In the genomic region with DNA sequence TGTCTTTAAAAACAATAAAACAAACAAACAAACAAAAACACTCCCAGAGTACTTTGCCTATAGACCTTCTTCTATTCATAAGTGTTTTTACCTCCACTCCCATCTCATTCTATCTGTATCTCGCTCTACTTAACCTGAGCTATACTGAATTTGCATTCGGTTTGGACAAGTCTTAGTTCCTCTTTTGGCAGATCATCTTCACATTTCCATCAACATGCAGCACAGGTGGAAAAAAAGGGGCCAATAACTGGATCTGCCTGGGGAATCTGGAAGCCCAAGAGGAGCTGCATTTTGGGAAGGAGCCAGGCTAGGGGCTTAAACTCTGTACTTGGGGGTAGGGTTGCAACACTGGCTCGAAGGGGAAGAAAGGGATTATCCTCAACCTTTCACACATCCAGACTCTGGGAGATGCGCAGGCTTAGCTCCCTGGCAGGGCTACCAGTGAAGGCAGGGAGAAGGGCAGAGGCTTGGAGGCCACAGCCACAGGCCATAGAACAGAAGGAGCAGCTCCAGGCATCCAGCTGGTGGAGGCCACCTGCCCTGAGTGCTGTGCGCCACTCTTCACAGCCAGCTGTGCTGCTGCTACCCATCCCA, we compare ENCODE assay signal across 19 cellular contexts. TPM values are rescaled to one million over a fixed set of nuclear protein-coding genes. Genes with fewer than 3 reads are reported as not detected.
DNase-seq lines count a peak whose midpoint lies in the region; ATAC-seq lines count a peak whose summit lies in the region.
"Had no signal": no experiment of that assay in that cellular context is flagged by ENCODE, and none has a peak within 500 bp of the region (broad histone marks: within the 10 kb centered on the region; RNA-seq: fewer than 3 reads in every experiment).

No MANE protein-coding gene starts in this region.

- H3K4me3 ChIP-seq in H7 (ENCODE audit: insufficient read depth, low read depth, low read length), result no peak overlapping the region
- no peak overlapping the region for H3K4me3 ChIP-seq in CD4-positive, alpha-beta memory T cell (ENCODE audit: low read length in 2 of 2)
- H3K4me3 ChIP-seq: gastrocnemius medialis, psoas muscle had no signal

- no peaks in the 10 kb centered on the region for H3K27me3 ChIP-seq in H7 (ENCODE audit: control insufficient read depth, insufficient read depth, low read length)
- H3K27me3 ChIP-seq in CD4-positive, alpha-beta memory T cell (ENCODE audit: insufficient read depth, low read length), result no peaks in the 10 kb centered on the region
- H3K27me3 ChIP-seq: gastrocnemius medialis had no signal

- peaks cover 24% of the 10 kb centered on the region for H3K4me1 Mint-ChIP-seq in activated naive CD8-positive, alpha-beta T cell treated with anti-CD3 and anti-CD28 coated beads, Interleukin-2, amount 10 ng/mL, durations not matched to agents 7 days and 5 days
- peaks cover 21% of the 10 kb centered on the region for H3K4me1 Mint-ChIP-seq in activated naive CD8-positive, alpha-beta T cell treated with anti-CD3 and anti-CD28 coated beads for 36 hours
- peaks cover 17 to 29% (median 27%) of the 10 kb centered on the region in 3 donors for H3K4me1 Mint-ChIP-seq in IgD-negative memory B cell
- H3K4me1 Mint-ChIP-seq in CD4-positive, alpha-beta memory T cell, result peaks cover 14 to 32% (median 26%) of the 10 kb centered on the region in 4 donors

- no peaks in the 10 kb centered on the region for H3K36me3 Mint-ChIP-seq in activated naive CD8-positive, alpha-beta T cell treated with anti-CD3 and anti-CD28 coated beads, Interleukin-2, amount 10 ng/mL, durations not matched to agents 7 days and 5 days
- no peaks in the 10 kb centered on the region for H3K36me3 Mint-ChIP-seq in activated naive CD8-positive, alpha-beta T cell treated with anti-CD3 and anti-CD28 coated beads for 36 hours
- H3K36me3 Mint-ChIP-seq in IgD-negative memory B cell, result no peaks in the 10 kb centered on the region
- no peaks in the 10 kb centered on the region for H3K36me3 Mint-ChIP-seq in CD4-positive, alpha-beta memory T cell

- POLR2A ChIA-PET in activated naive CD8-positive, alpha-beta T cell treated with anti-CD3 and anti-CD28 coated beads, Interleukin-2, amount 10 ng/mL, durations not matched to agents 7 days and 5 days (lab: Charles Lee), result interaction anchor here (1.8 kb wide), 1 partner anchor 9 kb away, joined by 6 read pairs; no protein-coding TSS in a partner anchor
- POLR2A ChIA-PET in CD4-positive, alpha-beta memory T cell (lab: Charles Lee; ENCODE audit: partially characterized antibody), result interaction anchor here (1.4 kb wide), 1 partner anchor 92 kb away, joined by 5 read pairs; no protein-coding TSS in a partner anchor

- H3K9me3 Mint-ChIP-seq in activated naive CD8-positive, alpha-beta T cell treated with anti-CD3 and anti-CD28 coated beads, Interleukin-2, amount 10 ng/mL, durations not matched to agents 7 days and 5 days, result no peaks in the 10 kb centered on the region
- H3K9me3 Mint-ChIP-seq in activated naive CD8-positive, alpha-beta T cell treated with anti-CD3 and anti-CD28 coated beads for 36 hours, result no peaks in the 10 kb centered on the region
- no peaks in the 10 kb centered on the region for H3K9me3 Mint-ChIP-seq in IgD-negative memory B cell
- peaks cover 0 to 3% (median 0%) of the 10 kb centered on the region in 8 donors for H3K9me3 Mint-ChIP-seq in CD4-positive, alpha-beta memory T cell
- H3K9me3 Mint-ChIP-seq: activated T-cell treated with anti-CD3 and anti-CD28 coated beads, Interleukin-2, amount 50 U/mL, for 72 hours had no signal

- H3K9me3 ChIP-seq in CD4-positive, alpha-beta memory T cell (ENCODE audit: control insufficient read depth in 1 of 2, low read length in 2 of 2), result no peaks in the 10 kb centered on the region
- H3K9me3 ChIP-seq: gastrocnemius medialis, psoas muscle had no signal

- H3K36me3 ChIP-seq in H7 (replicated peaks; ENCODE audit: control insufficient read depth, insufficient read depth, low read length), result no peaks in the 10 kb centered on the region
- H3K36me3 ChIP-seq in CD4-positive, alpha-beta memory T cell (ENCODE audit: insufficient read depth, low read length), result no peaks in the 10 kb centered on the region
- H3K36me3 ChIP-seq: gastrocnemius medialis had no signal

- H3K4me1 ChIP-seq in CD4-positive, alpha-beta memory T cell (ENCODE audit: insufficient read depth, low read length), result peaks cover 30% of the 10 kb centered on the region

- H3K27ac Mint-ChIP-seq in activated naive CD8-positive, alpha-beta T cell treated with anti-CD3 and anti-CD28 coated beads, Interleukin-2, amount 10 ng/mL, durations not matched to agents 7 days and 5 days, result no peak overlapping the region
- H3K27ac Mint-ChIP-seq in activated naive CD8-positive, alpha-beta T cell treated with anti-CD3 and anti-CD28 coated beads for 36 hours, result no peak overlapping the region
- H3K27ac Mint-ChIP-seq in IgD-negative memory B cell, result peak overlapping the region in 2 of 3 donors; percentile 5 to 25
- H3K27ac Mint-ChIP-seq in CD4-positive, alpha-beta memory T cell, result peak overlapping the region in 1 of 7 donors; percentile 9
- H3K27ac Mint-ChIP-seq: activated CD4-positive, alpha-beta T cell treated with anti-CD3 and anti-CD28 coated beads for 36 hours; activated T-cell treated with anti-CD3 and anti-CD28 coated beads, Interleukin-2, amount 50 U/mL, for 72 hours had no signal

- DNase-seq in activated naive CD8-positive, alpha-beta T cell treated with anti-CD3 and anti-CD28 coated beads, Interleukin-2, amount 10 ng/mL, durations not matched to agents 7 days and 5 days, result peak; percentile 15
- no peak for DNase-seq in activated naive CD8-positive, alpha-beta T cell treated with anti-CD3 and anti-CD28 coated beads for 36 hours
- peak; percentile 11 for DNase-seq in H7
- no peak for DNase-seq in substantia nigra (lab: John Stamatoyannopoulos, UW)
- no peak for DNase-seq in medulla oblongata (ENCODE audit: extremely low spot score)
- no peak for DNase-seq in CD4-positive, alpha-beta memory T cell
- no peak for DNase-seq in central memory CD4-positive, alpha-beta T cell
- DNase-seq: activated CD4-positive, alpha-beta T cell treated with anti-CD3 and anti-CD28 coated beads for 36 hours; activated T-cell treated with anti-CD3 and anti-CD28 coated beads, Interleukin-2, amount 50 U/mL, for 72 hours; Calu3; effector CD4-positive, alpha-beta T cell; gastrocnemius medialis; NCI-H187 treated with DMSO at 0.1 percent for 48 hours; psoas muscle; stimulated activated CD4-positive, alpha-beta T cell treated with anti-CD3 and anti-CD28 coated beads, Interleukin-2, amount 100 ng/mL, for 48 hours; stimulated activated naive CD4-positive, alpha-beta T cell had no signal

- H3K27ac ChIP-seq in substantia nigra (ENCODE audit: low read depth, low read length, poor library complexity, severe bottlenecking), result peak overlapping the region; percentile 17
- H3K27ac ChIP-seq in CD4-positive, alpha-beta memory T cell (ENCODE audit: low read depth, low read length), result no peak overlapping the region
- H3K27ac ChIP-seq: gastrocnemius medialis, psoas muscle had no signal

- intact Hi-C loops in CD4-positive, alpha-beta memory T cell (cut with micrococcal nuclease), result no loop called here

- ATAC-seq in activated naive CD8-positive, alpha-beta T cell treated with anti-CD3 and anti-CD28 coated beads, Interleukin-2, amount 10 ng/mL, durations not matched to agents 7 days and 5 days (ENCODE audit: low read depth), result no peak
- ATAC-seq: activated CD4-positive, alpha-beta T cell treated with anti-CD3 and anti-CD28 coated beads for 36 hours; activated T-cell treated with anti-CD3 and anti-CD28 coated beads, Interleukin-2, amount 50 U/mL, for 72 hours; gastrocnemius medialis; psoas muscle had no signal

- no peak overlapping the region for H3K4me3 Mint-ChIP-seq in activated naive CD8-positive, alpha-beta T cell treated with anti-CD3 and anti-CD28 coated beads, Interleukin-2, amount 10 ng/mL, durations not matched to agents 7 days and 5 days
- H3K4me3 Mint-ChIP-seq in activated naive CD8-positive, alpha-beta T cell treated with anti-CD3 and anti-CD28 coated beads for 36 hours, result no peak overlapping the region
- H3K4me3 Mint-ChIP-seq in IgD-negative memory B cell, result peak overlapping the region in 2 of 4 donors; percentile 8 to 38
- no peak overlapping the region for H3K4me3 Mint-ChIP-seq in CD4-positive, alpha-beta memory T cell
- H3K4me3 Mint-ChIP-seq: activated CD4-positive, alpha-beta T cell treated with anti-CD3 and anti-CD28 coated beads for 36 hours; activated T-cell treated with anti-CD3 and anti-CD28 coated beads, Interleukin-2, amount 50 U/mL, for 72 hours had no signal

- CTCF ChIA-PET in CD4-positive, alpha-beta memory T cell (lab: Charles Lee; ENCODE audit: partially characterized antibody), result no interaction called here

- peaks cover 3% of the 10 kb centered on the region for H3K27me3 Mint-ChIP-seq in activated naive CD8-positive, alpha-beta T cell treated with anti-CD3 and anti-CD28 coated beads, Interleukin-2, amount 10 ng/mL, durations not matched to agents 7 days and 5 days
- H3K27me3 Mint-ChIP-seq in activated naive CD8-positive, alpha-beta T cell treated with anti-CD3 and anti-CD28 coated beads for 36 hours, result no peaks in the 10 kb centered on the region
- no peaks in the 10 kb centered on the region for H3K27me3 Mint-ChIP-seq in IgD-negative memory B cell
- H3K27me3 Mint-ChIP-seq in CD4-positive, alpha-beta memory T cell, result no peaks in the 10 kb centered on the region
- H3K27me3 Mint-ChIP-seq: activated CD4-positive, alpha-beta T cell treated with anti-CD3 and anti-CD28 coated beads for 36 hours had no signal

RNA-seq across cellular contexts. Expression of gene NINJ2, which starts 4.1 kb away (rescaled TPM):
- total RNA-seq in activated naive CD8-positive, alpha-beta T cell treated with anti-CD3 and anti-CD28 coated beads, Interleukin-2, amount 10 ng/mL, durations not matched to agents 7 days and 5 days, result 1 to 10 TPM; 5.4 to 7.8 TPM
- total RNA-seq in activated naive CD8-positive, alpha-beta T cell treated with anti-CD3 and anti-CD28 coated beads for 36 hours, result 1 to 10 TPM; 1.4 to 1.9 TPM
- 0.74 and 2.6 TPM in 2 replicates for total RNA-seq in H7 (2014; rRNA removed; shearing (Covaris generic))
- polyA plus RNA-seq in IgD-negative memory B cell, result 15.8 TPM
- total RNA-seq in CD4-positive, alpha-beta memory T cell, result 1 to 10 TPM; 3.7 to 4.5 TPM
- 10 to 100 TPM; 25.5 to 30.3 TPM for polyA plus RNA-seq in CD4-positive, alpha-beta memory T cell
- total RNA-seq: A673, astrocyte, Calu3 had no signal

Comparison
In these comparisons a context has a peak if more than half of its experiments do, and no peak if none do; other contexts are left out.
1. DNase-seq: peak in activated naive CD8-positive, alpha-beta T cell treated with anti-CD3 and anti-CD28 coated beads, Interleukin-2, amount 10 ng/mL, durations not matched to agents 7 days and 5 days (single experiment) and H7 (single experiment); none in activated naive CD8-positive, alpha-beta T cell treated with anti-CD3 and anti-CD28 coated beads for 36 hours (single experiment), substantia nigra (0 of 49), medulla oblongata (single experiment), CD4-positive, alpha-beta memory T cell (0 of 5) and central memory CD4-positive, alpha-beta T cell (single experiment).
2. H3K27ac Mint-ChIP-seq: peak in IgD-negative memory B cell (2 of 3); none in activated naive CD8-positive, alpha-beta T cell treated with anti-CD3 and anti-CD28 coated beads, Interleukin-2, amount 10 ng/mL, durations not matched to agents 7 days and 5 days (single experiment) and activated naive CD8-positive, alpha-beta T cell treated with anti-CD3 and anti-CD28 coated beads for 36 hours (single experiment).